8 cellular contexts compared by ENCODE assay signal in the genomic region with DNA sequence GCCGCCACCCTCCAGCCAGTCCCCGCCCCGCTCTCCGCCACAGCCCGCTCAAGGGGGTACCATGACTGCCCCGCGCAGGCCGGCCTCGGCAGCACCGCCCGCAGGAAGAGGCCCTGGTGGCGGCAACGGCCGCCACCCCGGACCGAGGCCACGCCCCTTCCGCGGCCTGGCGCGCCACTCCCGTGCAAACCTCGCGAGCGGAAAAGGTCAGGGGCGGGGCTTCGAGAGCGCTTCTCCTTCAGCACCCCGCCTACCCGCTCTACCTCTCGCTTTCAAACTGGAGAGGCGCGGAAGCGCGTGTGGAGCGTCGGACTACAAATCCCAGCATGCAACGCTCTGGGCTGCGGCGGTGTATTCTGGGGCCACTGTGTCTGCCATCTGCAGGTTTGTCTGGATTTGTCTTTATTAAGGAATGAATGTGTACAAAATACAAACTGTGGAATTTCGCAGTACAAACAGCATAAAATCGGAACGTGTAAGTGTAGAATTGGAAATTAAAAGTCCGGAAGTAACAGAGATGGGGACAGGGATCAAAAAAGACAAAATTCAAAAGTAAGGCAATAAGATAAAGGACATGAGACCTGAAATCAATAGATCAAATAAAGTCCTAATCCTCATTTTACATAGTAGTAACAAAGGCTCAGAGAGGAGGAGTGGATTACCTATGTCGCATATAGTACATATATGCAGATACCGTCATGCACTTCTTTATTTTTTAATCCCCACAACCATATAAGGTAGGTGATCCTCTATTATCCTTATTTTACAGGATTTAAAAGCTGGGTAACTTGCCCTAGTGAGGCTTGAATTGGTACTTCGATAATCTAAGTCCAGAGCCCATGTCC. TPM values are rescaled to one million over a fixed set of nuclear protein-coding genes. Genes with fewer than 3 reads are reported as not detected.
DNase-seq lines count a peak whose midpoint lies in the region; TF ChIP-seq lines count a peak whose summit lies in the region.

No MANE protein-coding gene starts in this region.

- H3F3A ChIP-seq in DOHH2 (ENCODE audit: control insufficient read depth, insufficient read depth) (no peaks in the 10 kb centered on the region), GM23248 (ENCODE audit: insufficient read depth) (peaks cover 17% of the 10 kb centered on the region)

- 7 to 16% methylated on average over 24 to 47 of the region's 47 CpGs for WGBS in GM23248 (ENCODE audit: low coverage in 1 of 2, low lambda C conversion rate in 2 of 2, missing lambda C conversion rate in 2 of 2), 2 experiments
- WGBS in esophagus squamous epithelium, 2 donors, result 19 to 22% methylated on average over 7 to 12 of the region's 47 CpGs

- H3K9me3 ChIP-seq in DOHH2 (ENCODE audit: control insufficient read depth, insufficient read depth, low read length) (no peaks in the 10 kb centered on the region), GM23248 (ENCODE audit: low read depth) (no peaks in the 10 kb centered on the region), Karpas-422 (ENCODE audit: low read length) (no peaks in the 10 kb centered on the region), Peyer's patch (no peaks in the 10 kb centered on the region), esophagus squamous epithelium (no peaks in the 10 kb centered on the region)

- H3K4me3 ChIP-seq in DOHH2 (ENCODE audit: low read length) (peak overlapping the region; percentile 85), GM23248 (peak overlapping the region; percentile 91), Karpas-422 (ENCODE audit: low read length) (peak overlapping the region; percentile 79), Peyer's patch (peak overlapping the region; percentile 52 to 85 (median 72)), esophagus squamous epithelium (peak overlapping the region; percentile 51 to 98 (median 82))

- H3K27ac ChIP-seq in DOHH2 (ENCODE audit: low read depth, low read length) (peak overlapping the region; percentile 77), GM23248 (peak overlapping the region; percentile 96), Karpas-422 (ENCODE audit: low read length) (no peak overlapping the region; the same call in 1 of the 2 replicates), Peyer's patch (peak overlapping the region; percentile 88 to 96 (median 93)), esophagus squamous epithelium (peak overlapping the region; percentile 89 to 97 (median 94))

- H3K9me2 ChIP-seq in DOHH2 (replicated peaks; ENCODE audit: control insufficient read depth, low read length) (no peaks in the 10 kb centered on the region), GM23248 (ENCODE audit: insufficient read depth) (no peaks in the 10 kb centered on the region), Karpas-422 (replicated peaks; ENCODE audit: insufficient read depth, low read length) (no peaks in the 10 kb centered on the region)

- intact Hi-C loops in esophagus squamous epithelium (cut with DNase I), result loop anchor here (10.0 kb wide), 1 partner anchor 147 kb away; no protein-coding TSS in a partner anchor

- peak overlapping the region; percentile 84 for H3K4me2 ChIP-seq in DOHH2 (ENCODE audit: low read length)
- H3K4me2 ChIP-seq in GM23248 (ENCODE audit: unreplicated experiment), result peak overlapping the region; percentile 83
- H3K4me2 ChIP-seq in Karpas-422 (ENCODE audit: low read depth, low read length, poor library complexity, severe bottlenecking), result peak overlapping the region; percentile 83

- H3K36me3 ChIP-seq in DOHH2 (ENCODE audit: control insufficient read depth, low read length) (peaks cover 39% of the 10 kb centered on the region), GM23248 (ENCODE audit: low read depth) (no peaks in the 10 kb centered on the region), Karpas-422 (ENCODE audit: insufficient read depth, low read length) (peaks cover 29% of the 10 kb centered on the region), Peyer's patch (no peaks in the 10 kb centered on the region), esophagus squamous epithelium (no peaks in the 10 kb centered on the region)

- TF ChIP-seq POLR2A in Peyer's patch (IDR thresholded peaks at IDR 0.05), result no peak
- peak in 1 of 4 donors; percentile 42 for TF ChIP-seq POLR2A in esophagus squamous epithelium (IDR thresholded peaks at IDR 0.05)

- peak; percentile 100 for DNase-seq in GM23248
- peak; percentile 100 for DNase-seq in Karpas-422
- DNase-seq in Peyer's patch, result peak; percentile 99 to 100 (median 99)
- DNase-seq in activated T-helper 1 cell treated with Interleukin-2 at 50 U/mL for 16 hours (ENCODE audit: low read depth), result peak; percentile 99
- peak; percentile 97 for DNase-seq in esophagus squamous epithelium (lab: John Stamatoyannopoulos, UW)
- peak; percentile 100 for DNase-seq in myocyte (ENCODE audit: low read depth)
- DNase-seq in stimulated activated CD8-positive, alpha-beta memory T cell treated with anti-CD3 and anti-CD28 coated beads, Interleukin-7, amount 100 ng/mL, for 4 hours (ENCODE audit: low read depth in 2 of 2), result peak; percentile 98 to 99

- H2AFZ ChIP-seq in GM23248 (peak overlapping the region; percentile 85), Karpas-422 (ENCODE audit: low read length) (peak overlapping the region; percentile 79)

- H3K79me2 ChIP-seq in DOHH2 (ENCODE audit: control insufficient read depth, low read length) (peaks cover 45% of the 10 kb centered on the region), GM23248 (ENCODE audit: insufficient read depth) (peaks cover 37% of the 10 kb centered on the region), Karpas-422 (ENCODE audit: low read length) (peaks cover 45% of the 10 kb centered on the region)

- H3K27me3 ChIP-seq in DOHH2 (ENCODE audit: control insufficient read depth, low read length) (no peaks in the 10 kb centered on the region), GM23248 (replicated peaks; ENCODE audit: insufficient read depth) (no peaks in the 10 kb centered on the region), Karpas-422 (ENCODE audit: low read length) (no peaks in the 10 kb centered on the region), Peyer's patch (no peaks in the 10 kb centered on the region), esophagus squamous epithelium (no peaks in the 10 kb centered on the region)

- H4K20me1 ChIP-seq in DOHH2 (ENCODE audit: control insufficient read depth, insufficient read depth, low read depth, low read length), result peaks cover 9% of the 10 kb centered on the region; the same call in 1 of the 2 replicates
- H4K20me1 ChIP-seq in GM23248 (ENCODE audit: insufficient read depth), result 0 out of 2 replicates have a peak, but pooled peaks cover 4% of the 10 kb centered on the region
- H4K20me1 ChIP-seq in Karpas-422 (ENCODE audit: insufficient read depth, low read depth, low read length), result no peaks in the 10 kb centered on the region

- H3K4me1 ChIP-seq in DOHH2 (ENCODE audit: control insufficient read depth, low read length) (peaks cover 37% of the 10 kb centered on the region), GM23248 (ENCODE audit: insufficient read depth) (peaks cover 24% of the 10 kb centered on the region), Karpas-422 (ENCODE audit: low read length) (peaks cover 43% of the 10 kb centered on the region), Peyer's patch (peaks cover 0 to 25% (median 5%) of the 10 kb centered on the region in 4 donors), esophagus squamous epithelium (peaks cover 16 to 62% (median 24%) of the 10 kb centered on the region in 3 donors)

- TF ChIP-seq CTCF in DOHH2 (IDR thresholded peaks at IDR 0.05; ENCODE audit: low read depth, low read length, poor library complexity, severe bottlenecking) (peak; percentile 48), Peyer's patch (IDR thresholded peaks at IDR 0.05) (peak; percentile 38 to 65 (median 53)), esophagus squamous epithelium (IDR thresholded peaks at IDR 0.05) (peak; percentile 48 to 65 (median 52))

- H3K9ac ChIP-seq in GM23248, result peak overlapping the region; percentile 97
- H3K9ac ChIP-seq in Karpas-422 (ENCODE audit: low read length), result peak overlapping the region; percentile 96

- in situ Hi-C loops in GM23248 (cut with MboI), result no loop called here

RNA-seq across cellular contexts. Expression of gene ADSS2, which starts 0.5 kb away (rescaled TPM):
- total RNA-seq in GM23248 (2014; rRNA removed; shearing (Covaris generic)), result 48.7 and 55.0 TPM in 2 replicates
- 38.8 and 41.5 TPM in 2 replicates for polyA plus RNA-seq in GM23248 (2016; fragmentation: Nextera tagmentation; extraction: Ambion mirVana)
- 50.2 and 50.9 TPM in 2 replicates for total RNA-seq in Karpas-422 (2014; rRNA removed; shearing (Covaris generic); ENCODE audit: low replicate concordance)
- 10 to 100 TPM; 26.9 to 47.0 (median 30.4) TPM for total RNA-seq in Peyer's patch
- 10 to 100 TPM; 22.1 to 59.5 (median 35.4) TPM for total RNA-seq in esophagus squamous epithelium
- total RNA-seq in myocyte, result 16.6 and 22.7 TPM in 2 replicates
- 16.7 TPM for polyA plus RNA-seq in myocyte (2012)

RNA-seq across cellular contexts. Expression of gene CATSPERE, which starts 8.9 kb away (rescaled TPM):
- 1.0 and 1.2 TPM in 2 replicates for total RNA-seq in GM23248 (2014; rRNA removed; shearing (Covaris generic))
- 0.30 and 0.85 TPM in 2 replicates for polyA plus RNA-seq in GM23248 (2016; fragmentation: Nextera tagmentation; extraction: Ambion mirVana)
- 0.26 TPM in 1 of 2 replicates, not detected in the other for total RNA-seq in Karpas-422 (2014; rRNA removed; shearing (Covaris generic); ENCODE audit: low replicate concordance)
- total RNA-seq in Peyer's patch, result 1 to 10 TPM in 2 of 4 donors, under 1 TPM in 1, not detected in 1; 0.18 to 9.3 (median 1.2) TPM
- total RNA-seq in esophagus squamous epithelium, result 1 to 10 TPM in 1 of 4 donors, under 1 TPM in 3; 0.23 to 2.7 (median 0.44) TPM
- 0.47 and 0.72 TPM in 2 replicates for total RNA-seq in myocyte
- 0.40 TPM for polyA plus RNA-seq in myocyte (2012)
